ENCODE assay signal across 9 cellular contexts in the genomic region with DNA sequence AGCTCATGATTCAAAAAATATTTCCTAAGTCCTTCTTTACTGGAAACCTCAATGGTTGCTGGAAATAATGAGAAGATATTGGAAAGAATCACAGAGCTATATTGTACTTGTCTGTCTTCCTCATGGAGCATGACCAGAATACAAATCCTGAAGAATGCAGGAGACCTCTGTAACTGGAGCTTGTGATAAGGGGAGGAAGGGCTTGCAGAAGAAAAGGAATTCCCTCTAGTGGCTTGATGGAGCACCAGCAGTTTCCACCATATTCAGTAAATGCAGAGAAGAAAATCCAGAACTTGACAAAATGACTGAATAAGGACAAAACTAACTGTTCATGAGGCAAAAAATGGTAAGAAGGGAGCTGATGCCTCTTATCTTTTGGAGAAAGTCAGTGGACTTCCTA.
DNase-seq lines count a peak whose midpoint lies in the region; ATAC-seq and TF ChIP-seq lines count a peak whose summit lies in the region.
"Had no signal": no experiment of that assay in that cellular context is flagged by ENCODE, and none has a peak within 500 bp of the region (broad histone marks: within the 10 kb centered on the region; RNA-seq: fewer than 3 reads in every experiment).

No MANE protein-coding gene starts in this region.

- peak; percentile 63 for TF ChIP-seq CTCF in GM06990 (IDR thresholded peaks at IDR 0.05; ENCODE audit: insufficient read depth, low read length, poor library complexity, severe bottlenecking)

- H3K27me3 Mint-ChIP-seq in stimulated activated naive CD8-positive, alpha-beta T cell treated with anti-CD3 and anti-CD28 coated beads, Interleukin-15, amount 100 ng/mL, for 72 hours = peaks cover 11% of the 10 kb centered on the region

- no peak overlapping the region for H3K4me3 ChIP-seq in GM06990 (replicated peaks; ENCODE audit: low read depth, low read length)

- peak; percentile 61 for ATAC-seq in HG03064 (IDR thresholded peaks at IDR 0.05; ENCODE audit: low read depth, unreplicated experiment)
- no peak for ATAC-seq in stimulated activated naive CD8-positive, alpha-beta T cell treated with anti-CD3 and anti-CD28 coated beads, Interleukin-15, amount 100 ng/mL, for 72 hours

- no peaks in the 10 kb centered on the region for H3K27me3 ChIP-seq in GM06990 (replicated peaks; ENCODE audit: control insufficient read depth, insufficient read depth, low read length)

- H3K4me1 Mint-ChIP-seq in stimulated activated naive CD8-positive, alpha-beta T cell treated with anti-CD3 and anti-CD28 coated beads, Interleukin-15, amount 100 ng/mL, for 72 hours = no peaks in the 10 kb centered on the region

- H3K36me3 ChIP-seq in GM06990 (ENCODE audit: control insufficient read depth, insufficient read depth, low read length) = no peaks in the 10 kb centered on the region

- no peak overlapping the region for H3K4me3 Mint-ChIP-seq in stimulated activated naive CD8-positive, alpha-beta T cell treated with anti-CD3 and anti-CD28 coated beads, Interleukin-15, amount 100 ng/mL, for 72 hours
- H3K4me3 Mint-ChIP-seq: stimulated activated naive CD8-positive, alpha-beta T cell treated with anti-CD3 and anti-CD28 coated beads, Interleukin-15, Interleukin-2, amounts not matched to agents 100 ng/mL and 50 ng/mL, for 24 hours had no signal

- no peak for DNase-seq in GM06990 (ENCODE audit: extremely low read depth, insufficient read length)
- DNase-seq in SW480 (ENCODE audit: low spot score) = peak; percentile 30
- DNase-seq in iPS-NIHi7 (ENCODE audit: extremely low spot score) = peak; percentile 43
- DNase-seq in stimulated activated CD4-positive, alpha-beta T cell treated with anti-CD3 and anti-CD28 coated beads, Interleukin-4, amount 100 ng/mL, for 4 hours = no peak
- no peak for DNase-seq in cortex of kidney (lab: John Stamatoyannopoulos, UW)
- no peak for DNase-seq in stimulated activated naive CD8-positive, alpha-beta T cell treated with anti-CD3 and anti-CD28 coated beads, Interleukin-15, amount 100 ng/mL, for 72 hours
- no peak for DNase-seq in AG20443 (ENCODE audit: low spot score)

- H3K27ac Mint-ChIP-seq in stimulated activated naive CD8-positive, alpha-beta T cell treated with anti-CD3 and anti-CD28 coated beads, Interleukin-15, amount 100 ng/mL, for 72 hours = no peak overlapping the region
- H3K27ac Mint-ChIP-seq: stimulated activated naive CD8-positive, alpha-beta T cell treated with anti-CD3 and anti-CD28 coated beads, Interleukin-15, Interleukin-2, amounts not matched to agents 100 ng/mL and 50 ng/mL, for 24 hours had no signal

- no peaks in the 10 kb centered on the region for H3K9me3 Mint-ChIP-seq in stimulated activated naive CD8-positive, alpha-beta T cell treated with anti-CD3 and anti-CD28 coated beads, Interleukin-15, amount 100 ng/mL, for 72 hours
- H3K9me3 Mint-ChIP-seq: stimulated activated naive CD8-positive, alpha-beta T cell treated with anti-CD3 and anti-CD28 coated beads, Interleukin-15, Interleukin-2, amounts not matched to agents 100 ng/mL and 50 ng/mL, for 24 hours had no signal

Comparison
In these comparisons a context has a peak if more than half of its experiments do, and no peak if none do; other contexts are left out.
1. DNase-seq: peak in SW480 (single experiment) and iPS-NIHi7 (single experiment); none in GM06990 (single experiment), stimulated activated CD4-positive, alpha-beta T cell treated with anti-CD3 and anti-CD28 coated beads, Interleukin-4, amount 100 ng/mL, for 4 hours (0 of 2), cortex of kidney (single experiment), stimulated activated naive CD8-positive, alpha-beta T cell treated with anti-CD3 and anti-CD28 coated beads, Interleukin-15, amount 100 ng/mL, for 72 hours (0 of 2) and AG20443 (single experiment).